Comparison of ENCODE assay signal across 1 cellular context in genomic region chr12:59078027-59078426, GRCh38.
TF ChIP-seq lines count a peak whose summit lies in the region.

No MANE protein-coding gene starts in this region.

TF ChIP-seq in HepG2, 621 proteins besides CTCF, POLR2A, EP300 and RAD21:
- TF ChIP-seq BCLAF1 (IDR thresholded peaks at IDR 0.05) (no peak), MBNL3 (CRISPR knock-in tag; conservative IDR thresholded peaks at IDR 0.05) (no peak), CREB1 (IDR thresholded peaks at IDR 0.05) (peak; percentile 60), CREB1 (CRISPR knock-in tag; IDR thresholded peaks at IDR 0.05) (no peak)
